ENCODE assay signal across 18 cellular contexts in genomic region chr1:5331101-5331500, GRCh38.
"Had no signal": no experiment of that assay in that cellular context is flagged by ENCODE, and none has a peak within 500 bp of the region (broad histone marks: within the 10 kb centered on the region; RNA-seq: fewer than 3 reads in every experiment).

No MANE protein-coding gene starts in this region.

- H3K27ac Mint-ChIP-seq: nephron had no signal

- H3K4me1 ChIP-seq: colonic mucosa, right atrium auricular region, sigmoid colon, stomach, transverse colon had no signal

- H3K27ac ChIP-seq: colonic mucosa, hepatocyte, right atrium auricular region, sigmoid colon, stomach, thoracic aorta, transverse colon had no signal

- ATAC-seq: mucosa of descending colon had no signal

- H3K36me3 ChIP-seq: colonic mucosa, right atrium auricular region, sigmoid colon, stomach, thoracic aorta, transverse colon had no signal

- H3K4me3 ChIP-seq: colonic mucosa, hepatocyte, mucosa of descending colon, right atrium auricular region, sigmoid colon, skin epidermis, stomach, thoracic aorta, transverse colon had no signal

- DNase-seq: colonic mucosa; effector CD4-positive, alpha-beta T cell; foreskin melanocyte; mesendoderm; mucosa of descending colon; posterior cingulate gyrus; sigmoid colon; stimulated activated CD4-positive, alpha-beta T cell treated with anti-CD3 and anti-CD28 coated beads, Interleukin-2, amount 100 ng/mL, for 24 hours; stimulated activated CD4-positive, alpha-beta T cell treated with anti-CD3 and anti-CD28 coated beads, Interleukin-4, amount 100 ng/mL, for 4 hours; stimulated activated naive CD4-positive, alpha-beta T cell; stomach; substantia nigra; transverse colon had no signal

- H3K4me3 Mint-ChIP-seq: nephron had no signal

- H3K27me3 ChIP-seq: colonic mucosa, hepatocyte, right atrium auricular region, sigmoid colon, transverse colon had no signal

- H3K4me1 Mint-ChIP-seq: nephron had no signal

- H3K9me3 ChIP-seq: colonic mucosa, sigmoid colon, thoracic aorta, transverse colon had no signal
